9 cellular contexts compared by ENCODE assay signal in genomic region chr5:65066385-65066784, GRCh38.
A peak's percentile ranks its signal among the peaks of the same experiment; 100 is the strongest.
DNase-seq lines count a peak whose midpoint lies in the region; ATAC-seq lines count a peak whose summit lies in the region.
"Had no signal": no experiment of that assay in that cellular context is flagged by ENCODE, and none has a peak within 500 bp of the region (broad histone marks: within the 10 kb centered on the region; RNA-seq: fewer than 3 reads in every experiment).

No MANE protein-coding gene starts in this region.

- DNase-seq in left kidney (ENCODE audit: low read depth, low spot score) (peak; percentile 21), NCI-H510A treated with DMSO at 0.1 percent for 48 hours (lab: John Stamatoyannopoulos, UW) (no peak), NCI-H146 treated with DMSO at 0.1 percent for 48 hours (lab: John Stamatoyannopoulos, UW; ENCODE audit: unreplicated experiment) (no peak), NCI-H345 treated with DMSO at 0.1 percent for 48 hours (lab: John Stamatoyannopoulos, UW; ENCODE audit: unreplicated experiment) (no peak), D341Med (ENCODE audit: low spot score) (no peak)
- DNase-seq: activated CD4-positive, alpha-beta memory T cell treated with anti-CD3 and anti-CD28 coated beads for 36 hours had no signal

- ATAC-seq in GM18502 (IDR thresholded peaks at IDR 0.05; ENCODE audit: poor library complexity, unreplicated experiment) (peak; percentile 76), GM21717 (IDR thresholded peaks at IDR 0.05; ENCODE audit: unreplicated experiment) (peak; percentile 87), HG03520 (IDR thresholded peaks at IDR 0.05; ENCODE audit: unreplicated experiment) (peak; percentile 70)
